ENCODE assay signal across 2 cellular contexts in the genomic region with DNA sequence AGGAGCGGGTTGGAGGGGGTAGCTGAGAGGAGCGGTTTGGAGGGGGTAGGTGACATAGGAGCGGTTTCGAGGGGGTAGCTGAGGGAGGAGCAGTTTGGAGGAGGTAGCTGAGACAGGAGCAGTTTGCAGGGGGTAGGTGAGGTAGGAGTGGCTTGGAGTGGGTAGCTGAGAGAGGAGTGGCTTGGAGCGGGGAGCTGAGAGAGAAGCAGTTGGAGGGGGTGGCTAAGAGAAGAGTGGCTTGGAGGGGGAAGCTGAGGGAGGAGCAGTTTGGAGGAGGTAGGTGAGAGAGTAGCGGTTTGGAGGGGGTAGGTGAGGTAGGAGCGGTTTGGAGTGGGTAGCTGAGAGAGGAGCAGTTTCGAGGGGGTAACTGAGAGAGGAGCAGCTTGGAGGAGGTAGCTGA.
"Had no signal": no experiment of that assay in that cellular context is flagged by ENCODE, and none has a peak within 500 bp of the region (broad histone marks: within the 10 kb centered on the region; RNA-seq: fewer than 3 reads in every experiment).

No MANE protein-coding gene starts in this region.

- DNase-seq: GF-D8 had no signal

- ATAC-seq: GM12878 had no signal

- H3K4me3 ChIP-seq: GM12878 had no signal
